In genomic region chr10:96089670-96090462, GRCh38 we compare ENCODE assay signal across 8 cellular contexts. TPM values are rescaled to one million over a fixed set of nuclear protein-coding genes. Genes with fewer than 3 reads are reported as not detected.
DNase-seq lines count a peak whose midpoint lies in the region; ATAC-seq and TF ChIP-seq lines count a peak whose summit lies in the region.

No MANE protein-coding gene starts in this region.

- DNase-seq in Ammon's horn (ENCODE audit: low spot score), result peak; percentile 90
- peak; percentile 92 for DNase-seq in NCI-H460 (ENCODE audit: extremely low read depth, low read depth)
- peak; percentile 91 for DNase-seq in activated CD4-positive, CD25-positive, alpha-beta regulatory T cell treated with anti-CD3 and anti-CD28 coated beads, Interleukin-2, amount 50 U/mL, for 72 hours
- DNase-seq in central memory CD8-positive, alpha-beta T cell (ENCODE audit: low spot score in 2 of 2), result peak; percentile 87 to 91
- peak; percentile 94 to 96 for DNase-seq in left lung
- peak; percentile 81 to 91 (median 82) for DNase-seq in stimulated activated CD4-positive, alpha-beta T cell treated with anti-CD3 and anti-CD28 coated beads, TNF-alpha, amount 100 ng/mL, for 48 hours (ENCODE audit: low read depth in 3 of 3)

- ATAC-seq in GM19043 (IDR thresholded peaks at IDR 0.05; ENCODE audit: low read depth, unreplicated experiment) (peak; percentile 85), HG03354 (IDR thresholded peaks at IDR 0.05; ENCODE audit: poor library complexity, severe bottlenecking, unreplicated experiment) (peak; percentile 91), left lung (peak; percentile 97)
- peak; percentile 91 for ATAC-seq in central memory CD8-positive, alpha-beta T cell (replicated peaks; ENCODE audit: extremely low read depth, poor library complexity, severe bottlenecking)

- peaks cover 0 to 7% of the 10 kb centered on the region in 2 donors for H3K4me1 ChIP-seq in left lung

- peaks cover 10% of the 10 kb centered on the region for H3K4me1 Mint-ChIP-seq in central memory CD8-positive, alpha-beta T cell

- TF ChIP-seq CTCF in left lung (IDR thresholded peaks at IDR 0.05), result no peak

- intact Hi-C loops in left lung (cut with DNase I), result loop anchor here in 1 of 2 donors (5.0 kb wide), 1 partner anchor 37 kb away; no protein-coding TSS in a partner anchor

- H3K27me3 Mint-ChIP-seq in central memory CD8-positive, alpha-beta T cell, result peaks cover 35% of the 10 kb centered on the region

- peaks cover 6% of the 10 kb centered on the region for H3K9me3 Mint-ChIP-seq in central memory CD8-positive, alpha-beta T cell

- peak overlapping the region; percentile 90 for H3K4me3 Mint-ChIP-seq in central memory CD8-positive, alpha-beta T cell

- peak overlapping the region; percentile 51 to 75 for H3K4me3 ChIP-seq in left lung

- H3K27me3 ChIP-seq in left lung, result peaks cover 29 to 30% of the 10 kb centered on the region in 2 donors

- no peaks in the 10 kb centered on the region for H3K9me3 ChIP-seq in left lung

- peaks cover 13% of the 10 kb centered on the region for H3K36me3 Mint-ChIP-seq in central memory CD8-positive, alpha-beta T cell (ENCODE audit: insufficient read depth)

- H3K27ac Mint-ChIP-seq in central memory CD8-positive, alpha-beta T cell (ENCODE audit: low read depth), result peak overlapping the region; percentile 98

- no peaks in the 10 kb centered on the region for H3K36me3 ChIP-seq in left lung

- H3K27ac ChIP-seq in left lung, result peak overlapping the region; percentile 93 to 95

RNA-seq across cellular contexts. Expression of gene ZNF518A, which starts 40.2 kb away (rescaled TPM):
- 11.9 and 13.4 TPM in 2 replicates for total RNA-seq in NCI-H460 (2014; rRNA removed; shearing (Covaris generic))
- 14.6 and 23.7 TPM in 2 replicates for polyA plus RNA-seq in NCI-H460 (2014; cell fraction: nucleus; rRNA removed)
- 10 to 100 TPM; 19.5 to 23.1 TPM for total RNA-seq in left lung

RNA-seq across cellular contexts. Expression of gene CCNJ, which starts 46.5 kb away (rescaled TPM):
- total RNA-seq in NCI-H460 (2014; rRNA removed; shearing (Covaris generic)), result 14.7 and 16.9 TPM in 2 replicates
- 9.4 and 19.8 TPM in 2 replicates for polyA plus RNA-seq in NCI-H460 (2014; cell fraction: nucleus; rRNA removed)
- 1 to 10 TPM; 7.9 TPM for total RNA-seq in left lung

Comparison
In these comparisons a context has a peak if more than half of its experiments do, and no peak if none do; other contexts are left out.
1. Peak in every context shown above with its lines: DNase-seq, ATAC-seq, H3K4me3 ChIP-seq and H3K27ac ChIP-seq.